In genomic region chr7:107874097-107874496, GRCh38 we compare ENCODE assay signal across 16 cellular contexts.
"Had no signal": no experiment of that assay in that cellular context is flagged by ENCODE, and none has a peak within 500 bp of the region (broad histone marks: within the 10 kb centered on the region; RNA-seq: fewer than 3 reads in every experiment).

No MANE protein-coding gene starts in this region.

- H3K4me3 ChIP-seq: breast epithelium, colonic mucosa, dorsolateral prefrontal cortex, esophagus squamous epithelium, gastrocnemius medialis, tibial nerve had no signal

- H3K27ac Mint-ChIP-seq: activated naive CD8-positive, alpha-beta T cell treated with anti-CD3 and anti-CD28 coated beads for 36 hours; activated T-helper 2 cell treated with anti-CD3 and anti-CD28 coated beads, Interferon-gamma antibody, Interleukin-2, Interleukin-4, amounts not matched to agents 10 μg/mL and 5 μg/mL and 100 μg/mL, durations not matched to agents 14 hours and 24 hours and 36 hours; memory B cell; naive B cell had no signal

- H3K4me1 ChIP-seq: breast epithelium, colonic mucosa, esophagus squamous epithelium, gastrocnemius medialis had no signal

- H3K36me3 ChIP-seq: breast epithelium, colonic mucosa, esophagus squamous epithelium, gastrocnemius medialis, tibial nerve had no signal

- H3K4me1 Mint-ChIP-seq: memory B cell, naive B cell had no signal

- H3K27ac ChIP-seq: breast epithelium, colonic mucosa, esophagus squamous epithelium, gastrocnemius medialis had no signal

- H3K4me3 Mint-ChIP-seq: activated naive CD8-positive, alpha-beta T cell treated with anti-CD3 and anti-CD28 coated beads for 36 hours; activated T-cell treated with anti-CD3 and anti-CD28 coated beads, Interleukin-2, amount 50 U/mL, for 24 hours; effector memory CD8-positive, alpha-beta T cell; memory B cell; stimulated activated naive CD8-positive, alpha-beta T cell treated with anti-CD3 and anti-CD28 coated beads, Interleukin-15, Interleukin-2, amounts not matched to agents 100 ng/mL and 50 ng/mL, for 24 hours had no signal

- H3K27me3 Mint-ChIP-seq: activated naive CD8-positive, alpha-beta T cell treated with anti-CD3 and anti-CD28 coated beads for 36 hours; activated T-cell treated with anti-CD3 and anti-CD28 coated beads, Interleukin-2, amount 50 U/mL, for 24 hours; stimulated activated naive CD8-positive, alpha-beta T cell treated with anti-CD3 and anti-CD28 coated beads, Interleukin-15, Interleukin-2, amounts not matched to agents 100 ng/mL and 50 ng/mL, for 24 hours had no signal

- H3K27me3 ChIP-seq: breast epithelium, colonic mucosa, dorsolateral prefrontal cortex, esophagus squamous epithelium, gastrocnemius medialis, tibial nerve had no signal

- H3K36me3 Mint-ChIP-seq: activated naive CD8-positive, alpha-beta T cell treated with anti-CD3 and anti-CD28 coated beads for 36 hours; memory B cell; naive B cell had no signal

- H3K9me3 Mint-ChIP-seq: activated naive CD8-positive, alpha-beta T cell treated with anti-CD3 and anti-CD28 coated beads for 36 hours; activated T-cell treated with anti-CD3 and anti-CD28 coated beads, Interleukin-2, amount 50 U/mL, for 24 hours; activated T-helper 2 cell treated with anti-CD3 and anti-CD28 coated beads, Interferon-gamma antibody, Interleukin-2, Interleukin-4, amounts not matched to agents 10 μg/mL and 5 μg/mL and 100 μg/mL, durations not matched to agents 14 hours and 24 hours and 36 hours; effector memory CD8-positive, alpha-beta T cell; memory B cell; naive B cell; stimulated activated naive CD8-positive, alpha-beta T cell treated with anti-CD3 and anti-CD28 coated beads, Interleukin-15, Interleukin-2, amounts not matched to agents 100 ng/mL and 50 ng/mL, for 24 hours had no signal

- DNase-seq: activated CD8-positive, alpha-beta memory T cell treated with anti-CD3 and anti-CD28 coated beads for 24 hours; activated CD8-positive, alpha-beta memory T cell treated with anti-CD3 and anti-CD28 coated beads, Interleukin-2, amount 50 U/mL, for 4 hours; activated naive CD4-positive, alpha-beta T cell; activated T-cell treated with anti-CD3 and anti-CD28 coated beads, Interleukin-2, amount 50 U/mL, for 24 hours; esophagus squamous epithelium had no signal

- H3K9me3 ChIP-seq: breast epithelium, colonic mucosa, esophagus squamous epithelium, gastrocnemius medialis, tibial nerve had no signal
